In the genomic region with DNA sequence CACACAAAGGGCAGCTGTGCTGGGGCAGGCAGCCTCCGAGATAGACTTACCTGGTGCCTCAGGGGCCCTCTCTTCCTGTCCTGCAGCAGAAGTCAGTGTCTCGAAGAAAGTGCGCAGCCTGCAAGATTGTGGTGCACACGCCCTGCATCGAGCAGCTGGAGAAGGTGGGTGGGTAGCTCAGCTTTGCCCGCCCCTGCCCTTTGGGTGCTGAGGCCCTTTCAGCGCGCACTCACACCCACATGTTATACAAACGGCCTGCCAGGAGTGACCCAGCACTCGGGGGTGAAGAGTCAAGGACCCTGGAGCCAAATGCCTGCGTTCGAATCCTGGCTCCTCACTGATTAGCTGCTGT, we compare ENCODE assay signal across 13 cellular contexts. TPM values are rescaled to one million over a fixed set of nuclear protein-coding genes. Genes with fewer than 3 reads are reported as not detected.
DNase-seq lines count a peak whose midpoint lies in the region; ATAC-seq and TF ChIP-seq lines count a peak whose summit lies in the region.
"Had no signal": no experiment of that assay in that cellular context is flagged by ENCODE, and none has a peak within 500 bp of the region (broad histone marks: within the 10 kb centered on the region; RNA-seq: fewer than 3 reads in every experiment).

No MANE protein-coding gene starts in this region.

- no peaks in the 10 kb centered on the region for H3K27me3 ChIP-seq in CD4-positive, alpha-beta T cell (ENCODE audit: control insufficient read depth, insufficient read depth, low read length)
- no peaks in the 10 kb centered on the region for H3K27me3 ChIP-seq in RWPE2 (ENCODE audit: insufficient read depth, poor library complexity, severe bottlenecking)

- intact Hi-C loops in CD4-positive, alpha-beta T cell (cut with DNase I, micrococcal nuclease): loop anchor here (1.0 to 5.0 kb wide), 8 partner anchors 16 to 169 kb away; a partner anchor contains a TSS

- H3K4me1 ChIP-seq in RWPE2 (ENCODE audit: insufficient read depth, poor library complexity, severe bottlenecking): peaks cover 6% of the 10 kb centered on the region

- no peaks in the 10 kb centered on the region for H3K27me3 Mint-ChIP-seq in CD4-positive, alpha-beta T cell
- H3K27me3 Mint-ChIP-seq in nephron (ENCODE audit: low read depth): no peaks in the 10 kb centered on the region
- H3K27me3 Mint-ChIP-seq: activated naive CD8-positive, alpha-beta T cell; memory B cell; naive thymus-derived CD8-positive, alpha-beta T cell had no signal

- peaks cover 73% of the 10 kb centered on the region for H3K36me3 Mint-ChIP-seq in CD4-positive, alpha-beta T cell (ENCODE audit: low read depth)
- H3K36me3 Mint-ChIP-seq in nephron (ENCODE audit: low read depth): peaks cover 11% of the 10 kb centered on the region
- H3K36me3 Mint-ChIP-seq: activated naive CD8-positive, alpha-beta T cell had no signal

- CTCF ChIA-PET in CD4-positive, alpha-beta T cell (lab: Charles Lee): interaction anchor here (0.7 to 5.3 kb wide), 6 partner anchors 9 to 25 kb away, joined by 3 to 34 read pairs (median 4); a partner anchor contains a TSS

- H3K9me3 Mint-ChIP-seq in CD4-positive, alpha-beta T cell: no peaks in the 10 kb centered on the region
- H3K9me3 Mint-ChIP-seq in nephron: no peaks in the 10 kb centered on the region
- H3K9me3 Mint-ChIP-seq: memory B cell; naive thymus-derived CD8-positive, alpha-beta T cell had no signal

- H3K27ac Mint-ChIP-seq in CD4-positive, alpha-beta T cell: peak overlapping the region; percentile 49
- H3K27ac Mint-ChIP-seq in nephron: no peak overlapping the region
- H3K27ac Mint-ChIP-seq: memory B cell had no signal

- ATAC-seq in CD4-positive, alpha-beta T cell (ENCODE audit: poor library complexity): no peak
- no peak for ATAC-seq in RWPE2 (ENCODE audit: low read depth)

- H3K4me3 Mint-ChIP-seq in CD4-positive, alpha-beta T cell: no peak overlapping the region
- H3K4me3 Mint-ChIP-seq in nephron: no peak overlapping the region
- H3K4me3 Mint-ChIP-seq: activated naive CD8-positive, alpha-beta T cell; memory B cell had no signal

- no peaks in the 10 kb centered on the region for H3K9me3 ChIP-seq in CD4-positive, alpha-beta T cell (ENCODE audit: control insufficient read depth, low read length)
- no peaks in the 10 kb centered on the region for H3K9me3 ChIP-seq in RWPE2 (ENCODE audit: severe bottlenecking)

- DNase-seq in CD4-positive, alpha-beta T cell: no peak
- DNase-seq in RWPE2 (ENCODE audit: low spot score): no peak
- DNase-seq in stimulated activated CD4-positive, alpha-beta T cell treated with anti-CD3 and anti-CD28 coated beads, Interleukin-12 subunit alpha, Interleukin-12 subunit beta, amount 100 ng/mL, for 4 hours: no peak
- no peak for DNase-seq in SIG-M5 (lab: John Stamatoyannopoulos, UW)
- no peak for DNase-seq in NCI-H526 (lab: John Stamatoyannopoulos, UW)
- DNase-seq: NCI-H1048, NCI-H2081 treated with DMSO at 0.1 percent for 48 hours, SHP77 treated with DMSO at 0.1 percent for 48 hours had no signal

- H3K27ac ChIP-seq in 22Rv1 (no peak overlapping the region), RWPE2 (ENCODE audit: poor library complexity, severe bottlenecking) (no peak overlapping the region)
- H3K27ac ChIP-seq in CD4-positive, alpha-beta T cell (ENCODE audit: low read depth, low read length): no peak overlapping the region

- peak; percentile 56 for TF ChIP-seq CTCF in 22Rv1 (IDR thresholded peaks at IDR 0.05)
- no peak for TF ChIP-seq CTCF in CD4-positive, alpha-beta T cell (IDR thresholded peaks at IDR 0.05)
- peak; percentile 44 for TF ChIP-seq CTCF in RWPE2 (IDR thresholded peaks at IDR 0.05; ENCODE audit: poor library complexity, severe bottlenecking)
- TF ChIP-seq CTCF in nephron (IDR thresholded peaks at IDR 0.05; ENCODE audit: unreplicated experiment in 3 of 3): peak in 2 of 3 experiments; percentile 4 to 44

- no peak overlapping the region for H3K4me3 ChIP-seq in RWPE2 (ENCODE audit: severe bottlenecking)

- POLR2A ChIA-PET in CD4-positive, alpha-beta T cell (lab: Charles Lee): interaction anchor here (2.8 to 4.4 kb wide), 2 partner anchors 16 to 20 kb away, joined by 11 to 25 read pairs; a partner anchor contains a TSS

- H3K4me1 Mint-ChIP-seq in CD4-positive, alpha-beta T cell (ENCODE audit: low read depth): peaks cover 49% of the 10 kb centered on the region
- peaks cover 50% of the 10 kb centered on the region for H3K4me1 Mint-ChIP-seq in nephron

- peaks cover 21% of the 10 kb centered on the region for H3K36me3 ChIP-seq in RWPE2 (ENCODE audit: low read depth)

RNA-seq across cellular contexts. Expression of a gene that starts 13.6 kb away (rescaled TPM):
- 1 to 10 TPM; 5.5 to 6.5 TPM for total RNA-seq in CD4-positive, alpha-beta T cell

RNA-seq across cellular contexts. Expression of a gene that starts 20.6 kb away (rescaled TPM):
- total RNA-seq in CD4-positive, alpha-beta T cell: 100 to 1,000 TPM; 159 to 166 TPM

RNA-seq across cellular contexts. Expression of a gene that starts 23.7 kb away (rescaled TPM):
- 1 to 10 TPM; 3.2 to 3.7 TPM for total RNA-seq in CD4-positive, alpha-beta T cell
